In the genomic region with DNA sequence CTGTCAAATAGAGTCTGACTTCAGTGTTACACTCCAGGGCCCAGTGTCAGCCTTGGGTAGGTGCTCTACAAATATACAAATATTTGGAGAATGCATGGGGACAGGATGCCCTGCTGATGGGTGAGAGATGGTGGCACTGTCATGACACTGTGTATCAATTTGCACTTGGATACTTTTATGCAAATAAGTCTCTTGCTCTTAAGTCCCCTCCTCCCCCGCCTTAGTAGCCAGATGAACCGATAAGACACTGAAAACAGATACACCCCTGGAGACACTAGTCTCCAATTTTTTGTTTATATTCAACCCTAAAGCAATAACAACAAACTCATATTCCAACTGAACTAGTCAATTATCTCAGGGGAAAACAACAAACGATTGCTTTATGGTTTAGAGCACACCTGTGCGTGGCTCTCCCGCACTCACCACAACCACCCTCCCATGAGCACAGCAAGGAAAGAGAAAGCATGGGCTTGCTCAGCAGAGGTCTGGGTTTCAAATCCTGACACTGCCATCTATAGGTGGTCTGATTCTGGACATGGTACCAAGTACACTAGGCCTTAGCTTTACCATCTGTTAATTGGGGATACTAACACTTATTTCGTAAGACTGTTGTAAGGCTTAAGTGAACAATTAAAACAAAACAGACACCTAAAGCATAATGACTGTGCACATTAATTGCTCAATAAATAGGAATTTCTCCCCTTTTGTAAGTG, we compare ENCODE assay signal across 8 cellular contexts. TPM values are rescaled to one million over a fixed set of nuclear protein-coding genes. Genes with fewer than 3 reads are reported as not detected.
DNase-seq lines count a peak whose midpoint lies in the region; ATAC-seq and TF ChIP-seq lines count a peak whose summit lies in the region.

No MANE protein-coding gene starts in this region.

- H3K4me3 Mint-ChIP-seq in activated T-cell treated with anti-CD3 and anti-CD28 coated beads, Interleukin-2, amount 50 U/mL, for 4 hours: no peak overlapping the region
- H3K4me3 Mint-ChIP-seq in T-helper 17 cell: peak overlapping the region; percentile 25

- ATAC-seq in activated T-cell treated with anti-CD3 and anti-CD28 coated beads, Interleukin-2, amount 50 U/mL, for 4 hours: peak; percentile 69 to 71
- ATAC-seq in HG02943 (IDR thresholded peaks at IDR 0.05; ENCODE audit: low read depth, unreplicated experiment) (peak; percentile 64), T-helper 17 cell (peak; percentile 79)

- H3K27me3 Mint-ChIP-seq in activated T-cell treated with anti-CD3 and anti-CD28 coated beads, Interleukin-2, amount 50 U/mL, for 4 hours (ENCODE audit: low read depth): no peaks in the 10 kb centered on the region
- H3K27me3 Mint-ChIP-seq in T-helper 17 cell: no peaks in the 10 kb centered on the region

- no peaks in the 10 kb centered on the region for H3K36me3 Mint-ChIP-seq in activated T-cell treated with anti-CD3 and anti-CD28 coated beads, Interleukin-2, amount 50 U/mL, for 4 hours (ENCODE audit: insufficient read depth)
- peaks cover 2% of the 10 kb centered on the region for H3K36me3 Mint-ChIP-seq in T-helper 17 cell (ENCODE audit: low read depth)

- intact Hi-C loops in posterior vena cava (cut with DNase I): no loop called here

- no peak for DNase-seq in activated T-cell treated with anti-CD3 and anti-CD28 coated beads, Interleukin-2, amount 50 U/mL, for 4 hours
- no peak for DNase-seq in activated T-cell treated with anti-CD3 and anti-CD28 coated beads, Interleukin-2, amount 50 U/mL, for 1 hour
- no peak for DNase-seq in T-helper 17 cell
- no peak for DNase-seq in retinal pigment epithelial cell (ENCODE audit: low read depth)
- no peak for DNase-seq in AML-193 (lab: John Stamatoyannopoulos, UW)
- no peak for DNase-seq in posterior vena cava (ENCODE audit: low spot score)
- DNase-seq in SW 1271 (lab: John Stamatoyannopoulos, UW): no peak

- H3K27ac Mint-ChIP-seq in T-helper 17 cell: peak overlapping the region; percentile 79

- H3K9me3 Mint-ChIP-seq in activated T-cell treated with anti-CD3 and anti-CD28 coated beads, Interleukin-2, amount 50 U/mL, for 4 hours: no peaks in the 10 kb centered on the region

- H3K4me3 ChIP-seq in retinal pigment epithelial cell (ENCODE audit: low read length): no peak overlapping the region

- peak; percentile 2 for TF ChIP-seq CTCF in retinal pigment epithelial cell (conservative IDR thresholded peaks at IDR 0.05; ENCODE audit: low read depth, low read length)

- peaks cover 30% of the 10 kb centered on the region for H3K4me1 Mint-ChIP-seq in activated T-cell treated with anti-CD3 and anti-CD28 coated beads, Interleukin-2, amount 50 U/mL, for 4 hours (ENCODE audit: low read depth)
- peaks cover 25% of the 10 kb centered on the region for H3K4me1 Mint-ChIP-seq in T-helper 17 cell

- H3K9me3 ChIP-seq in T-helper 17 cell (ENCODE audit: control insufficient read depth, low read length, poor library complexity, severe bottlenecking): no peaks in the 10 kb centered on the region

RNA-seq across cellular contexts. Expression of a gene that starts 50.3 kb away (rescaled TPM):
- 100 to 1,000 TPM; 107 to 117 (median 114) TPM for total RNA-seq in activated T-cell treated with anti-CD3 and anti-CD28 coated beads, Interleukin-2, amount 50 U/mL, for 4 hours
- total RNA-seq in T-helper 17 cell (10 to 100 TPM; 11.1 to 13.9 TPM), posterior vena cava (1 to 10 TPM; 4.1 to 5.5 TPM)

Comparison
In these comparisons a context has a peak if more than half of its experiments do, and no peak if none do; other contexts are left out.
1. RNA of a gene that starts 50.3 kb away (total RNA-seq): 107 to 117 TPM in activated T-cell treated with anti-CD3 and anti-CD28 coated beads, Interleukin-2, amount 50 U/mL, for 4 hours; 11.1 to 13.9 TPM in T-helper 17 cell and 4.1 to 5.5 TPM in posterior vena cava; every median in the first group is over 4 times any median in the second.
2. Peak in every context shown above with its lines, with median percentiles within 50 percentile points of each other: ATAC-seq.